Comparison of ENCODE assay signal across 8 cellular contexts in genomic region chr20:44650777-44651493, GRCh38. TPM values are rescaled to one million over a fixed set of nuclear protein-coding genes. Genes with fewer than 3 reads are reported as not detected.
DNase-seq lines count a peak whose midpoint lies in the region; ATAC-seq and TF ChIP-seq lines count a peak whose summit lies in the region.

No MANE protein-coding gene starts in this region.

- peak overlapping the region; percentile 40 for H3K27ac ChIP-seq in RWPE2 (ENCODE audit: poor library complexity, severe bottlenecking)
- peak overlapping the region; percentile 56 for H3K27ac ChIP-seq in mammary epithelial cell (ENCODE audit: insufficient read depth, low read depth, low read length)
- H3K27ac ChIP-seq in mesenchymal stem cell (ENCODE audit: low read length, poor library complexity, severe bottlenecking): no peak overlapping the region
- peak overlapping the region; percentile 17 to 84 (median 67) for H3K27ac ChIP-seq in thyroid gland

- H2BK15ac ChIP-seq in mesenchymal stem cell (ENCODE audit: low read depth, poor library complexity, severe bottlenecking): peak overlapping the region; percentile 83

- in situ Hi-C loops in mammary epithelial cell (cut with MboI; ENCODE audit: low sequenced_read_pairs in 2 of 2): no loop called here

- CTCF ChIA-PET in mammary epithelial cell (lab: Charles Lee; ENCODE audit: low non-redundant PET): no interaction called here

- peak overlapping the region; percentile 64 for H3K4me3 ChIP-seq in RWPE2 (ENCODE audit: severe bottlenecking)
- peak overlapping the region; percentile 55 to 76 (median 60) for H3K4me3 ChIP-seq in mammary epithelial cell (replicated peaks in 1 of 3; ENCODE audit: insufficient read depth in 1 of 3, low read depth in 2 of 3, low read length in 3 of 3)
- H3K4me3 ChIP-seq in mesenchymal stem cell (ENCODE audit: insufficient read depth in 1 of 2, low read depth in 1 of 2, low read length in 2 of 2): peak overlapping the region; percentile 73 to 91
- H3K4me3 ChIP-seq in thyroid gland (replicated peaks in 1 of 3): peak overlapping the region; percentile 40 to 85 (median 71)

- WGBS in mammary epithelial cell (ENCODE audit: low coverage, missing lambda C conversion rate): 53% methylated on average over 9 of the region's 29 CpGs
- 39% methylated on average over 29 of the region's 29 CpGs for WGBS in mesenchymal stem cell
- WGBS in thyroid gland, 2 donors: 47 to 51% methylated on average over 17 to 19 of the region's 29 CpGs

- H3K79me2 ChIP-seq in mammary epithelial cell (ENCODE audit: insufficient read depth, low read length): peaks cover 5% of the 10 kb centered on the region

- H2BK12ac ChIP-seq in mesenchymal stem cell (ENCODE audit: low read length in 2 of 2): peak overlapping the region in 1 of 2 experiments; percentile 93

- TF ChIP-seq POLR2A in thyroid gland (IDR thresholded peaks at IDR 0.05): no peak

- TF ChIP-seq CTCF in RWPE2 (IDR thresholded peaks at IDR 0.05; ENCODE audit: poor library complexity, severe bottlenecking): no peak
- TF ChIP-seq CTCF in mammary epithelial cell (conservative IDR thresholded peaks at IDR 0.05 in 1 of 2, IDR thresholded peaks at IDR 0.05 in 1 of 2; ENCODE audit: extremely low read depth in 1 of 2, insufficient read depth in 1 of 2, low read depth in 1 of 2, low read length in 2 of 2): no peak
- TF ChIP-seq CTCF in thyroid gland (IDR thresholded peaks at IDR 0.05): no peak

- H3K18ac ChIP-seq in mesenchymal stem cell (ENCODE audit: low read depth in 1 of 2, low read length in 2 of 2): peak overlapping the region in 1 of 2 experiments; percentile 79

- H3K36me3 ChIP-seq in RWPE2 (ENCODE audit: low read depth) (no peaks in the 10 kb centered on the region), mammary epithelial cell (ENCODE audit: insufficient read depth, low read length) (no peaks in the 10 kb centered on the region), mesenchymal stem cell (ENCODE audit: control insufficient read depth in 1 of 2, insufficient read depth in 2 of 2, low read depth in 1 of 2, low read length in 2 of 2) (peaks cover 0 to 7% of the 10 kb centered on the region in 2 experiments), thyroid gland (no peaks in the 10 kb centered on the region)

- H3K9ac ChIP-seq in mammary epithelial cell (ENCODE audit: insufficient read depth, low read length) (peak overlapping the region; percentile 27), mesenchymal stem cell (ENCODE audit: low read length) (peak overlapping the region; percentile 85)

- no peaks in the 10 kb centered on the region for H4K20me1 ChIP-seq in mammary epithelial cell (ENCODE audit: insufficient read depth, low read length)

- peaks cover 15% of the 10 kb centered on the region for H3K79me1 ChIP-seq in mesenchymal stem cell (replicated peaks; ENCODE audit: low read length, poor library complexity, severe bottlenecking)

- H2AFZ ChIP-seq in mammary epithelial cell (ENCODE audit: low read depth, low read length) (peak overlapping the region; percentile 96), mesenchymal stem cell (ENCODE audit: low read depth, low read length) (peak overlapping the region; percentile 42)

- H3K23ac ChIP-seq in mesenchymal stem cell (ENCODE audit: low read length in 2 of 2): peak overlapping the region in 1 of 2 experiments; percentile 75

- H2AK5ac ChIP-seq in mesenchymal stem cell (ENCODE audit: low read length, severe bottlenecking): no peak overlapping the region

- H3K9me3 ChIP-seq in RWPE2 (ENCODE audit: severe bottlenecking) (no peaks in the 10 kb centered on the region), mammary epithelial cell (replicated peaks; ENCODE audit: insufficient read depth, low read length) (no peaks in the 10 kb centered on the region), mesenchymal stem cell (ENCODE audit: control insufficient read depth, low read length) (no peaks in the 10 kb centered on the region), thyroid gland (no peaks in the 10 kb centered on the region)

- H3K4me2 ChIP-seq in mammary epithelial cell (ENCODE audit: insufficient read depth, low read depth, low read length) (peak overlapping the region; percentile 95), mesenchymal stem cell (ENCODE audit: low read length, poor library complexity, severe bottlenecking) (peak overlapping the region; percentile 80)

- ATAC-seq in RWPE2 (ENCODE audit: low read depth) (peak; percentile 5; the same call in 2 of the 3 replicates), GM18498 (IDR thresholded peaks at IDR 0.05; ENCODE audit: unreplicated experiment) (no peak)

- dilution Hi-C loops in mammary epithelial cell (cut with HindIII; ENCODE audit: low sequenced_read_pairs): no loop called here

- H3K4me1 ChIP-seq in RWPE2 (ENCODE audit: insufficient read depth, poor library complexity, severe bottlenecking) (peaks cover 6% of the 10 kb centered on the region), mammary epithelial cell (ENCODE audit: insufficient read depth, low read length) (peaks cover 9% of the 10 kb centered on the region), mesenchymal stem cell (ENCODE audit: control insufficient read depth, insufficient read depth, low read depth, low read length) (peaks cover 26% of the 10 kb centered on the region), thyroid gland (peaks cover 0 to 7% of the 10 kb centered on the region in 2 donors)

- peak overlapping the region; percentile 76 for H4K91ac ChIP-seq in mesenchymal stem cell (ENCODE audit: low read length)

- DNase-seq in EH (ENCODE audit: low read depth) (peak; percentile 9), RWPE2 (ENCODE audit: low spot score) (peak; percentile 84), mammary epithelial cell (no peak), mesenchymal stem cell (peak; percentile 24), thyroid gland (no peak), NCI-H345 (lab: John Stamatoyannopoulos, UW) (no peak), HT-29 (ENCODE audit: low spot score) (no peak)

- H2BK5ac ChIP-seq in mesenchymal stem cell (ENCODE audit: low read depth, low read length, poor library complexity, severe bottlenecking): no peak overlapping the region

- no TSS peak for BruUV-seq in mammary epithelial cell (replicated peaks; lab: Mats Ljungman, UMichigan)

- intact Hi-C loops in mammary epithelial cell (cut with micrococcal nuclease): loop anchor here (1.0 kb wide), 1 partner anchor 8 kb away; no protein-coding TSS in a partner anchor
- intact Hi-C loops in thyroid gland (cut with DNase I): no loop called here

- peak overlapping the region; percentile 24 to 69 for H3K4ac ChIP-seq in mesenchymal stem cell (ENCODE audit: low read depth in 1 of 2, low read length in 2 of 2)

- peak overlapping the region in 1 of 2 experiments; percentile 75 for H3K14ac ChIP-seq in mesenchymal stem cell (ENCODE audit: low read length in 2 of 2)

- H3K27me3 ChIP-seq in RWPE2 (ENCODE audit: insufficient read depth, poor library complexity, severe bottlenecking): no peaks in the 10 kb centered on the region
- no peaks in the 10 kb centered on the region for H3K27me3 ChIP-seq in mammary epithelial cell (ENCODE audit: insufficient read depth, low read length)
- peaks cover 12% of the 10 kb centered on the region in 2 experiments for H3K27me3 ChIP-seq in mesenchymal stem cell (ENCODE audit: control insufficient read depth in 1 of 2, insufficient read depth in 1 of 2, low read length in 2 of 2)
- H3K27me3 ChIP-seq in thyroid gland: no peaks in the 10 kb centered on the region

- peak overlapping the region; percentile 88 for H2BK120ac ChIP-seq in mesenchymal stem cell (ENCODE audit: low read depth, low read length)

- peak overlapping the region; percentile 66 for H4K8ac ChIP-seq in mesenchymal stem cell (ENCODE audit: low read length)

RNA-seq across cellular contexts. Expression of gene ADA, which starts 0.6 kb away (rescaled TPM):
- 10 to 100 TPM in 1 of 2 donors, 1 to 10 TPM in 1; 4.2 to 10.5 TPM for total RNA-seq in mammary epithelial cell
- polyA plus RNA-seq in mammary epithelial cell: 23.0 TPM
- polyA minus RNA-seq in mammary epithelial cell: 9.3 TPM
- 13.9 TPM for polyA plus RNA-seq in mesenchymal stem cell (2013, experiment 1 of 2)
- 14.1 TPM for polyA plus RNA-seq in mesenchymal stem cell (2013, experiment 2 of 2)
- 10 to 100 TPM in 1 of 4 donors, 1 to 10 TPM in 3; 4.0 to 13.9 (median 7.1) TPM for total RNA-seq in thyroid gland
- total RNA-seq in HT-29 (2014; rRNA removed; shearing (Covaris generic)): 0.39 TPM in 1 of 2 replicates, not detected in the other

Comparison
In these comparisons a context has a peak if more than half of its experiments do, and no peak if none do; other contexts are left out.
1. DNase-seq: peak in EH (single experiment), RWPE2 (single experiment) and mesenchymal stem cell (single experiment); none in mammary epithelial cell (single experiment), thyroid gland (0 of 2), NCI-H345 (single experiment) and HT-29 (single experiment).
2. Peak in every context shown above with its lines, with median percentiles within 50 percentile points of each other: H3K4me3 ChIP-seq.